22 cellular contexts compared by ENCODE assay signal in genomic region chr10:10959666-10960065, GRCh38. TPM values are rescaled to one million over a fixed set of nuclear protein-coding genes. Genes with fewer than 3 reads are reported as not detected.
A peak's percentile ranks its signal among the peaks of the same experiment; 100 is the strongest.
DNase-seq lines count a peak whose midpoint lies in the region; ATAC-seq and TF ChIP-seq lines count a peak whose summit lies in the region.
"Had no signal": no experiment of that assay in that cellular context is flagged by ENCODE, and none has a peak within 500 bp of the region (broad histone marks: within the 10 kb centered on the region; RNA-seq: fewer than 3 reads in every experiment).

No MANE protein-coding gene starts in this region.

- no peak overlapping the region for H3K4me2 ChIP-seq in mesendoderm (ENCODE audit: low read length)

- H3K9me3 ChIP-seq in testis: no peaks in the 10 kb centered on the region
- H3K9me3 ChIP-seq: body of pancreas, colonic mucosa, left lung, upper lobe of right lung had no signal

- no peak for TF ChIP-seq POLR2A in testis (IDR thresholded peaks at IDR 0.05)

- H3K36me3 ChIP-seq in testis (ENCODE audit: low read depth, missing control alignments): no peaks in the 10 kb centered on the region
- H3K36me3 ChIP-seq in mesendoderm (ENCODE audit: control insufficient read depth, insufficient read depth, low read length): no peaks in the 10 kb centered on the region
- H3K36me3 ChIP-seq: colonic mucosa, left lung, upper lobe of right lung had no signal

- ATAC-seq in GM18867 (IDR thresholded peaks at IDR 0.05; ENCODE audit: unreplicated experiment) (peak; percentile 97), GM21390 (IDR thresholded peaks at IDR 0.05; ENCODE audit: unreplicated experiment) (peak; percentile 69), HG03060 (IDR thresholded peaks at IDR 0.05; ENCODE audit: low read depth, unreplicated experiment) (peak; percentile 83)
- ATAC-seq: body of pancreas, left lung, right cardiac atrium, upper lobe of right lung had no signal

- no peak overlapping the region for H2BK15ac ChIP-seq in mesendoderm (replicated peaks; ENCODE audit: low read depth)

- TF ChIP-seq CTCF in osteocyte (IDR thresholded peaks at IDR 0.05) (no peak), testis (IDR thresholded peaks at IDR 0.05) (no peak), mesothelial cell of epicardium (IDR thresholded peaks at IDR 0.05; ENCODE audit: unreplicated experiment) (no peak)

- peak; percentile 0 for DNase-seq in osteocyte (ENCODE audit: extremely low spot score, unreplicated experiment)
- no peak for DNase-seq in testis
- no peak for DNase-seq in stimulated activated CD4-positive, alpha-beta T cell treated with anti-CD3 and anti-CD28 coated beads, Interleukin-15, amount 100 ng/mL, for 24 hours
- no peak for DNase-seq in mesendoderm
- DNase-seq in mesothelial cell of epicardium (ENCODE audit: low spot score in 2 of 2, unreplicated experiment in 2 of 2): no peak
- DNase-seq: activated CD4-positive, alpha-beta T cell treated with anti-CD3 and anti-CD28 coated beads, Interleukin-2, amount 50 U/mL, for 4 hours; activated naive CD4-positive, alpha-beta T cell treated with anti-CD3 and anti-CD28 coated beads, Interleukin-2, amount 50 U/mL, for 16 hours; body of pancreas; colonic mucosa; HFFc6; left lung; NCI-H146; NCI-H446 treated with DMSO at 0.1 percent for 48 hours; occipital lobe; right cardiac atrium; RPMI8226; upper lobe of right lung had no signal

- no peak overlapping the region for H3K56ac ChIP-seq in mesendoderm (ENCODE audit: low read length)

- H3K4me3 ChIP-seq in testis: no peak overlapping the region
- H3K4me3 ChIP-seq in mesendoderm (ENCODE audit: low read length): no peak overlapping the region
- H3K4me3 ChIP-seq: body of pancreas, colonic mucosa, left lung, upper lobe of right lung had no signal

- H3K4me1 ChIP-seq in testis: no peaks in the 10 kb centered on the region
- H3K4me1 ChIP-seq in mesendoderm (ENCODE audit: control insufficient read depth, low read depth, low read length): no peaks in the 10 kb centered on the region
- H3K4me1 ChIP-seq: body of pancreas, colonic mucosa, left lung, upper lobe of right lung had no signal

- H3K27me3 Mint-ChIP-seq in osteocyte (ENCODE audit: unreplicated experiment): peaks cover under 1% of the 10 kb centered on the region
- peaks cover 25% of the 10 kb centered on the region for H3K27me3 Mint-ChIP-seq in mesothelial cell of epicardium (ENCODE audit: low read depth)

- H4K8ac ChIP-seq in mesendoderm (ENCODE audit: low read depth, low read length): no peak overlapping the region

- 88 to 89% methylated on average over 3 of the region's 3 CpGs for WGBS in testis, 2 donors
- WGBS in mesendoderm (ENCODE audit: extremely low coverage, insufficient coverage, low lambda C conversion rate): no CpG with 5 or more reads among the region's 3 CpGs

- no peak overlapping the region for H3K9ac ChIP-seq in mesendoderm (ENCODE audit: low read length)

- H2BK5ac ChIP-seq in mesendoderm (ENCODE audit: low read length): no peak overlapping the region

- H3K4ac ChIP-seq in mesendoderm (ENCODE audit: low read depth, low read length): no peak overlapping the region

- no peak overlapping the region for H4K5ac ChIP-seq in mesendoderm (ENCODE audit: low read length)

- H2AK5ac ChIP-seq in mesendoderm (ENCODE audit: low read length): no peak overlapping the region

- H3K79me1 ChIP-seq in mesendoderm (ENCODE audit: low read length): no peaks in the 10 kb centered on the region

- H3K27me3 ChIP-seq in testis: no peaks in the 10 kb centered on the region
- no peaks in the 10 kb centered on the region for H3K27me3 ChIP-seq in mesendoderm (ENCODE audit: insufficient read depth, low read length, poor library complexity)
- H3K27me3 ChIP-seq: body of pancreas, colonic mucosa, left lung, upper lobe of right lung had no signal

- no peak overlapping the region for H3K4me3 Mint-ChIP-seq in osteocyte (ENCODE audit: unreplicated experiment)
- H3K4me3 Mint-ChIP-seq in mesothelial cell of epicardium: no peak overlapping the region
- H3K4me3 Mint-ChIP-seq: B cell; HFFc6; stimulated activated naive CD8-positive, alpha-beta T cell treated with anti-CD3 and anti-CD28 coated beads, Interleukin-15, Interleukin-2, amounts not matched to agents 100 ng/mL and 50 ng/mL, for 24 hours had no signal

- no peak overlapping the region for H3K18ac ChIP-seq in mesendoderm (ENCODE audit: low read length)

- H3K27ac ChIP-seq in testis (no peak overlapping the region), mesendoderm (ENCODE audit: low read depth, low read length) (no peak overlapping the region)
- H3K27ac ChIP-seq: body of pancreas, colonic mucosa, left lung, upper lobe of right lung had no signal

- H3K79me2 ChIP-seq in mesendoderm (ENCODE audit: control insufficient read depth, insufficient read depth, low read length): no peaks in the 10 kb centered on the region

- H3K9me3 Mint-ChIP-seq in osteocyte (ENCODE audit: unreplicated experiment) (no peaks in the 10 kb centered on the region), mesothelial cell of epicardium (no peaks in the 10 kb centered on the region)
- H3K9me3 Mint-ChIP-seq: stimulated activated naive CD8-positive, alpha-beta T cell treated with anti-CD3 and anti-CD28 coated beads, Interleukin-15, Interleukin-2, amounts not matched to agents 100 ng/mL and 50 ng/mL, for 24 hours had no signal

- no peak overlapping the region for H3K23ac ChIP-seq in mesendoderm (ENCODE audit: low read length)

- intact Hi-C loops in testis (cut with DNase I; ENCODE audit: low total_unique reads): no loop called here

- H3K36me3 Mint-ChIP-seq in osteocyte (ENCODE audit: unreplicated experiment): no peaks in the 10 kb centered on the region
- no peaks in the 10 kb centered on the region for H3K36me3 Mint-ChIP-seq in mesothelial cell of epicardium

- H3K27ac Mint-ChIP-seq in osteocyte (ENCODE audit: unreplicated experiment) (no peak overlapping the region), mesothelial cell of epicardium (no peak overlapping the region)
- H3K27ac Mint-ChIP-seq: B cell; HFFc6; stimulated activated naive CD8-positive, alpha-beta T cell treated with anti-CD3 and anti-CD28 coated beads, Interleukin-15, Interleukin-2, amounts not matched to agents 100 ng/mL and 50 ng/mL, for 24 hours had no signal

- H2BK120ac ChIP-seq in mesendoderm (ENCODE audit: low read depth, low read length): no peak overlapping the region

- no peaks in the 10 kb centered on the region for H3K4me1 Mint-ChIP-seq in osteocyte (ENCODE audit: unreplicated experiment)
- H3K4me1 Mint-ChIP-seq in mesothelial cell of epicardium: no peaks in the 10 kb centered on the region
- H3K4me1 Mint-ChIP-seq: B cell had no signal

RNA-seq across cellular contexts. Expression of gene CELF2, which starts 58.0 kb away (rescaled TPM):
- total RNA-seq in osteocyte (33.8 and 35.8 TPM in 2 replicates), testis (10 to 100 TPM; 27.8 to 41.6 TPM), mesothelial cell of epicardium (24.0 to 27.2 TPM (median 25.2 TPM) in 3 replicates)
- polyA plus RNA-seq in testis (ENCODE audit: insufficient read depth, low read depth, low replicate concordance): 17.5 TPM
- polyA plus RNA-seq in mesendoderm (2013, experiment 1 of 2): 9.2 TPM
- polyA plus RNA-seq in mesendoderm (2013, experiment 2 of 2): 9.4 TPM
